24 cellular contexts compared by ENCODE assay signal in genomic region chr2:44951124-44951523, GRCh38. TPM values are rescaled to one million over a fixed set of nuclear protein-coding genes. Genes with fewer than 3 reads are reported as not detected.
"Had no signal": no experiment of that assay in that cellular context is flagged by ENCODE, and none has a peak within 500 bp of the region (broad histone marks: within the 10 kb centered on the region; RNA-seq: fewer than 3 reads in every experiment).

No MANE protein-coding gene starts in this region.

- H3K9me3 ChIP-seq: gastrocnemius medialis, heart right ventricle, pancreas, suprapubic skin, transverse colon, vagina had no signal

- ATAC-seq: activated CD4-positive, CD25-positive, alpha-beta regulatory T cell treated with anti-CD3 and anti-CD28 coated beads, Interleukin-2, amount 50 U/mL, for 24 hours; activated CD8-positive, alpha-beta T cell treated with anti-CD3 and anti-CD28 coated beads, Interleukin-2, amount 10 ng/mL, durations not matched to agents 7 days and 5 days; esophagus mucosa; gastrocnemius medialis; heart right ventricle; pancreas had no signal

- H3K27ac ChIP-seq: gastrocnemius medialis, heart right ventricle, pancreas, skin epidermis, suprapubic skin, transverse colon, vagina had no signal

- DNase-seq: activated CD4-positive, alpha-beta T cell treated with anti-CD3 and anti-CD28 coated beads, Interleukin-2, amount 10 ng/mL, durations not matched to agents 7 days and 5 days; activated CD8-positive, alpha-beta T cell treated with anti-CD3 and anti-CD28 coated beads, Interleukin-2, amount 10 ng/mL, durations not matched to agents 7 days and 5 days; activated naive CD4-positive, alpha-beta T cell treated with anti-CD3 and anti-CD28 coated beads, Interleukin-2, amount 10 ng/mL, durations not matched to agents 7 days and 5 days; effector CD8-positive, alpha-beta T cell; gastrocnemius medialis; heart right ventricle; immature natural killer cell; pancreas; stimulated activated CD4-positive, alpha-beta T cell treated with anti-CD3 and anti-CD28 coated beads, Interleukin-15, amount 100 ng/mL, for 24 hours; stimulated activated CD4-positive, alpha-beta T cell treated with anti-CD3 and anti-CD28 coated beads, Interleukin-2, amount 100 ng/mL, for 48 hours; T-helper 1 cell; T1000; transverse colon had no signal

- FAIRE-seq: pancreas had no signal

- H3K9me3 Mint-ChIP-seq: activated CD4-positive, alpha-beta T cell treated with anti-CD3 and anti-CD28 coated beads, Interleukin-2, amount 10 ng/mL, durations not matched to agents 7 days and 5 days; activated naive CD4-positive, alpha-beta T cell treated with anti-CD3 and anti-CD28 coated beads, Interleukin-2, amount 10 ng/mL, durations not matched to agents 7 days and 5 days; activated T-cell treated with anti-CD3 and anti-CD28 coated beads, Interleukin-2, amount 50 U/mL, for 24 hours; activated T-helper 2 cell treated with anti-CD3 and anti-CD28 coated beads, Interferon-gamma antibody, Interleukin-2, Interleukin-4, amounts not matched to agents 10 μg/mL and 5 μg/mL and 100 μg/mL, durations not matched to agents 14 hours and 24 hours and 36 hours; stimulated activated naive CD8-positive, alpha-beta T cell treated with anti-CD3 and anti-CD28 coated beads, Interleukin-15, Interleukin-2, amounts not matched to agents 100 ng/mL and 50 ng/mL, for 24 hours had no signal

- H3K36me3 ChIP-seq: gastrocnemius medialis, heart right ventricle, pancreas, suprapubic skin, transverse colon, vagina had no signal

- H3K27ac Mint-ChIP-seq: activated CD4-positive, alpha-beta T cell treated with anti-CD3 and anti-CD28 coated beads, Interleukin-2, amount 10 ng/mL, durations not matched to agents 7 days and 5 days; activated CD8-positive, alpha-beta T cell treated with anti-CD3 and anti-CD28 coated beads, Interleukin-2, amount 10 ng/mL, durations not matched to agents 7 days and 5 days; activated T-cell treated with anti-CD3 and anti-CD28 coated beads, Interleukin-2, amount 50 U/mL, for 24 hours; activated T-helper 2 cell treated with anti-CD3 and anti-CD28 coated beads, Interferon-gamma antibody, Interleukin-2, Interleukin-4, amounts not matched to agents 10 μg/mL and 5 μg/mL and 100 μg/mL, durations not matched to agents 14 hours and 24 hours and 36 hours; immature natural killer cell; stimulated activated naive CD8-positive, alpha-beta T cell treated with anti-CD3 and anti-CD28 coated beads, Interleukin-15, Interleukin-2, amounts not matched to agents 100 ng/mL and 50 ng/mL, for 24 hours had no signal

- H3K4me3 Mint-ChIP-seq: activated CD4-positive, alpha-beta T cell treated with anti-CD3 and anti-CD28 coated beads, Interleukin-2, amount 10 ng/mL, durations not matched to agents 7 days and 5 days; activated CD8-positive, alpha-beta T cell treated with anti-CD3 and anti-CD28 coated beads, Interleukin-2, amount 10 ng/mL, durations not matched to agents 7 days and 5 days; activated naive CD4-positive, alpha-beta T cell treated with anti-CD3 and anti-CD28 coated beads, Interleukin-2, amount 10 ng/mL, durations not matched to agents 7 days and 5 days; activated T-cell treated with anti-CD3 and anti-CD28 coated beads, Interleukin-2, amount 50 U/mL, for 24 hours; stimulated activated naive CD8-positive, alpha-beta T cell treated with anti-CD3 and anti-CD28 coated beads, Interleukin-15, Interleukin-2, amounts not matched to agents 100 ng/mL and 50 ng/mL, for 24 hours had no signal

- H3K36me3 Mint-ChIP-seq: activated naive CD4-positive, alpha-beta T cell treated with anti-CD3 and anti-CD28 coated beads, Interleukin-2, amount 10 ng/mL, durations not matched to agents 7 days and 5 days; immature natural killer cell had no signal

RNA-seq across cellular contexts. Expression of gene SIX3, which starts 9.6 kb away (rescaled TPM):
- total RNA-seq: activated CD4-positive, alpha-beta T cell treated with anti-CD3 and anti-CD28 coated beads, Interleukin-2, amount 10 ng/mL, durations not matched to agents 7 days and 5 days; cerebellum; esophagus mucosa; gastrocnemius medialis; heart right ventricle; lower leg skin; pulmonary artery endothelial cell; transverse colon; vagina had no signal
- polyA plus RNA-seq: heart right ventricle, immature natural killer cell had no signal

RNA-seq across cellular contexts. Expression of gene SIX2, which starts 58.1 kb away (rescaled TPM):
- total RNA-seq: activated CD4-positive, alpha-beta T cell treated with anti-CD3 and anti-CD28 coated beads, Interleukin-2, amount 10 ng/mL, durations not matched to agents 7 days and 5 days; activated CD8-positive, alpha-beta T cell treated with anti-CD3 and anti-CD28 coated beads, Interleukin-2, amount 10 ng/mL, durations not matched to agents 7 days and 5 days; activated T-helper 2 cell treated with anti-CD3 and anti-CD28 coated beads, Interferon-gamma antibody, Interleukin-2, Interleukin-4, amounts not matched to agents 10 μg/mL and 5 μg/mL and 100 μg/mL, durations not matched to agents 14 hours and 24 hours and 36 hours had no signal
- polyA plus RNA-seq: immature natural killer cell had no signal
